In genomic region chr15:59247364-59247763, GRCh38 we compare ENCODE assay signal across 8 cellular contexts. TPM values are rescaled to one million over a fixed set of nuclear protein-coding genes. Genes with fewer than 3 reads are reported as not detected.
DNase-seq lines count a peak whose midpoint lies in the region; ATAC-seq, FAIRE-seq and TF ChIP-seq lines count a peak whose summit lies in the region.

No MANE protein-coding gene starts in this region.

- no peak overlapping the region for H2BK5ac ChIP-seq in H1 (ENCODE audit: low read depth, low read length)

- peaks cover 0 to 3% of the 10 kb centered on the region in 2 experiments for H4K20me1 ChIP-seq in H1 (replicated peaks in 1 of 2; ENCODE audit: control insufficient read depth in 1 of 2, insufficient read depth in 2 of 2, low read length in 2 of 2)

- no peak overlapping the region for H3K9ac ChIP-seq in H1 (replicated peaks in 1 of 4; ENCODE audit: extremely low read depth in 1 of 4, low read depth in 3 of 4, low read length in 3 of 4)

- no peak overlapping the region for H4K91ac ChIP-seq in H1 (replicated peaks; ENCODE audit: insufficient read length, low read length)

- H2BK20ac ChIP-seq in H1 (ENCODE audit: low read length), result no peak overlapping the region

- no peak overlapping the region for H3K18ac ChIP-seq in H1 (ENCODE audit: extremely low read depth, low read length)

- no peaks in the 10 kb centered on the region for H3K23me2 ChIP-seq in H1 (ENCODE audit: low read depth, low read length)

- POLR2A ChIA-PET in H1 (lab: Charles Lee; ENCODE audit: partially characterized antibody), result interaction anchor here (0.8 kb wide), 2 partner anchors 126 to 128 kb away, joined by 3 to 5 read pairs; partner anchors contain the start of gene MYO1E

- H2BK15ac ChIP-seq in H1 (ENCODE audit: low read length), result no peak overlapping the region

- WGBS in H1 (ENCODE audit: extremely low coverage in 1 of 2, insufficient coverage in 1 of 2, insufficient read length in 1 of 2, insufficient replicate concordance in 2 of 2, low coverage in 1 of 2, low lambda C conversion rate in 2 of 2, missing lambda C conversion rate in 1 of 2), 2 experiments, result 31% methylated on average over 2 of the region's 2 CpGs; no CpG with 5 or more reads in 1 of the 2 experiments

- no peak overlapping the region for H2AFZ ChIP-seq in H1 (ENCODE audit: low read length)

- H3K4me3 ChIP-seq in H1 (ENCODE audit: extremely low read depth in 1 of 4, insufficient read depth in 2 of 4, low read depth in 3 of 4, low read length in 4 of 4), result no peak overlapping the region

- no peaks in the 10 kb centered on the region for H3K79me2 ChIP-seq in H1 (ENCODE audit: control insufficient read depth in 1 of 2, insufficient read depth in 2 of 2, low read length in 2 of 2)

- H3K27ac ChIP-seq in H1 (ENCODE audit: low read depth, low read length), result no peak overlapping the region

- peaks cover 0 to 4% (median 0%) of the 10 kb centered on the region in 4 experiments; a peak in 1 of 7 replicates for H3K4me1 ChIP-seq in H1 (replicated peaks in 1 of 4; ENCODE audit: control insufficient read depth in 3 of 4, insufficient read depth in 4 of 4, low read length in 3 of 4)

- CTCF ChIA-PET in H1 (lab: Charles Lee; ENCODE audit: partially characterized antibody), result interaction anchor here (0.6 to 6.7 kb wide), 49 partner anchors 9 to 361 kb away, joined by 3 to 55 read pairs (median 4); partner anchors contain the start of gene FAM81A

- H3K9me3 ChIP-seq in H1 (ENCODE audit: insufficient read depth in 2 of 2, low read depth in 1 of 2, low read length in 1 of 2), result no peaks in the 10 kb centered on the region

- H3K4ac ChIP-seq in H1 (replicated peaks; ENCODE audit: insufficient read length, low read depth, low read length), result no peak overlapping the region

- FAIRE-seq in H1 (lab: Jason Lieb, UNC), result peak; percentile 85

- no peak for TF ChIP-seq POLR2A in H1 (IDR thresholded peaks at IDR 0.05; ENCODE audit: control extremely low read depth in 1 of 2, low read depth in 2 of 2, low read length in 2 of 2)

- no peak overlapping the region for H2BK12ac ChIP-seq in H1 (ENCODE audit: low read depth, low read length)

- DNase-seq in activated gamma-delta T cell treated with Interleukin-2 at 50 U/mL for 16 hours (peak; percentile 57), activated gamma-delta T cell (lab: John Stamatoyannopoulos, UW) (no peak), NCI-H345 (lab: John Stamatoyannopoulos, UW) (peak; percentile 53), H1 (ENCODE audit: low read depth in 1 of 2, low spot score in 2 of 2) (peak; percentile 15 to 65), midbrain (lab: John Stamatoyannopoulos, UW) (peak; percentile 51)
- peak; percentile 29 to 59 for DNase-seq in activated CD4-positive, alpha-beta T cell treated with anti-CD3 and anti-CD28 coated beads, Interleukin-2, amount 50 U/mL, for 48 hours
- DNase-seq in stimulated activated naive CD4-positive, alpha-beta T cell (lab: John Stamatoyannopoulos, UW), result peak in 5 of 6 experiments; percentile 2 to 50 (median 9)

- H2AK5ac ChIP-seq in H1 (ENCODE audit: low read depth, low read length), result no peak overlapping the region

- H3K56ac ChIP-seq in H1 (replicated peaks; ENCODE audit: insufficient read length, low read depth, low read length), result no peak overlapping the region

- H3K4me2 ChIP-seq in H1 (ENCODE audit: insufficient read depth in 1 of 2, low read depth in 2 of 2, low read length in 2 of 2), result no peak overlapping the region

- no peaks in the 10 kb centered on the region for H3K27me3 ChIP-seq in H1 (replicated peaks in 1 of 4; ENCODE audit: control insufficient read depth in 3 of 4, extremely low read depth in 1 of 4, insufficient read depth in 3 of 4, low read length in 3 of 4)

- no peaks in the 10 kb centered on the region for H3K79me1 ChIP-seq in H1 (ENCODE audit: low read depth, low read length)

- H3K36me3 ChIP-seq in H1 (ENCODE audit: control insufficient read depth in 2 of 4, insufficient read depth in 4 of 4, low read length in 3 of 4), result peaks cover 0 to 2% (median 0%) of the 10 kb centered on the region in 4 experiments; a peak in 1 of 8 replicates

- no peak overlapping the region for H4K8ac ChIP-seq in H1 (ENCODE audit: extremely low read depth, insufficient read depth, low read length)

- H3K14ac ChIP-seq in H1 (ENCODE audit: insufficient read length), result no peak overlapping the region

- TF ChIP-seq EP300 in H1 (IDR thresholded peaks at IDR 0.05; ENCODE audit: borderline replicate concordance in 1 of 2, low read depth in 2 of 2, low read length in 2 of 2), result no peak

- peak; percentile 47 to 78 (median 73) for TF ChIP-seq CTCF in H1 (IDR thresholded peaks at IDR 0.05; ENCODE audit: control extremely low read depth in 1 of 3, insufficient read depth in 1 of 3, low read depth in 1 of 3, low read length in 3 of 3)

- no peak overlapping the region for H2BK120ac ChIP-seq in H1 (replicated peaks; ENCODE audit: low read depth, low read length)

- peak; percentile 76 to 83 for TF ChIP-seq RAD21 in H1 (IDR thresholded peaks at IDR 0.05 in 1 of 2, conservative IDR thresholded peaks at IDR 0.05 in 1 of 2; ENCODE audit: low read depth in 2 of 2, low read length in 2 of 2)

- no peak overlapping the region for H4K5ac ChIP-seq in H1 (ENCODE audit: insufficient read length, low read depth, low read length)

- no peak overlapping the region for H3K23ac ChIP-seq in H1 (ENCODE audit: insufficient read length)

- ATAC-seq in HG03571 (IDR thresholded peaks at IDR 0.05; ENCODE audit: unreplicated experiment), result no peak

TF ChIP-seq in H1, 55 proteins besides CTCF, POLR2A, EP300 and RAD21:
- TF ChIP-seq HDAC2 (IDR thresholded peaks at IDR 0.05; ENCODE audit: borderline replicate concordance in 1 of 2, low read depth in 2 of 2, low read length in 2 of 2) (no peak), CREB1 (IDR thresholded peaks at IDR 0.05) (0 out of 2 replicates have a peak, but pooled peaks have one; percentile 18)

RNA-seq across cellular contexts. Expression of gene LDHAL6B, which starts 40.7 kb away (rescaled TPM):
- not detected in 2 replicates for total RNA-seq in H1 (2021; fragmentation: NEBNext Ultra II Directional; extraction: Animal tissue kit (Norgen Biotek cat#: 25700))
- polyA plus RNA-seq in H1 (2011; rRNA removed), result not detected in 2 replicates
- polyA plus RNA-seq in H1 (2011; cell fraction: cytosol; rRNA removed), result not detected
- polyA plus RNA-seq in H1 (2011; cell fraction: nucleus; rRNA removed), result not detected
- 0.28 TPM in 1 of 4 replicates, not detected in the others for polyA plus RNA-seq in H1 (2012, experiment 1 of 2)
- not detected for polyA plus RNA-seq in H1 (2012, experiment 2 of 2)
- not detected for polyA plus RNA-seq in H1 (2013, experiment 1 of 2)
- not detected for polyA plus RNA-seq in H1 (2013, experiment 2 of 2)
- not detected in 2 replicates for polyA minus RNA-seq in H1 (2011; rRNA and poly(A)+ RNA removed)
- not detected for polyA minus RNA-seq in H1 (2011; cell fraction: cytosol; rRNA and poly(A)+ RNA removed)
- polyA minus RNA-seq in H1 (2011; cell fraction: nucleus; rRNA and poly(A)+ RNA removed), result not detected
